Comparison of ENCODE assay signal across 11 cellular contexts in genomic region chr2:13558368-13558767, GRCh38.
DNase-seq lines count a peak whose midpoint lies in the region; ATAC-seq and TF ChIP-seq lines count a peak whose summit lies in the region.
"Had no signal": no experiment of that assay in that cellular context is flagged by ENCODE, and none has a peak within 500 bp of the region (broad histone marks: within the 10 kb centered on the region; RNA-seq: fewer than 3 reads in every experiment).

No MANE protein-coding gene starts in this region.

- peak; percentile 44 for DNase-seq in NOMO-1 treated with DMSO at 0.1 percent for 48 hours (lab: John Stamatoyannopoulos, UW; ENCODE audit: unreplicated experiment)
- DNase-seq in NOMO-1 treated with dmso at 0.1 percent for 144 hours (lab: John Stamatoyannopoulos, UW; ENCODE audit: unreplicated experiment) = no peak
- peak; percentile 88 for DNase-seq in astrocyte of the cerebellum (ENCODE audit: low read depth)
- peak; percentile 48 for DNase-seq in ureter (ENCODE audit: low spot score)
- DNase-seq in T-helper 2 cell treated with Interferon-gamma antibody and Interleukin-4, amounts not matched to agents 5 μg/mL and 100 μg/mL, for 36 hours (ENCODE audit: low spot score) = no peak
- no peak for DNase-seq in mucosa of gallbladder (ENCODE audit: low spot score)
- DNase-seq: activated naive CD4-positive, alpha-beta T cell treated with anti-CD3 and anti-CD28 coated beads for 36 hours; heart left ventricle; SW 1271 had no signal

- no peaks in the 10 kb centered on the region for H3K4me1 Mint-ChIP-seq in T-helper 2 cell treated with Interferon-gamma antibody and Interleukin-4, amounts not matched to agents 5 μg/mL and 100 μg/mL, for 36 hours (ENCODE audit: low read depth)

- H3K4me3 Mint-ChIP-seq in T-helper 2 cell treated with Interferon-gamma antibody and Interleukin-4, amounts not matched to agents 5 μg/mL and 100 μg/mL, for 36 hours = no peak overlapping the region
- H3K4me3 Mint-ChIP-seq: activated naive CD4-positive, alpha-beta T cell treated with anti-CD3 and anti-CD28 coated beads for 36 hours had no signal

- ATAC-seq in HG03457 (IDR thresholded peaks at IDR 0.05; ENCODE audit: unreplicated experiment) (peak; percentile 68), SK-N-SH treated with all-trans-retinoic acid at 6 μM for 48 hours (no peak)
- ATAC-seq: heart left ventricle had no signal

- no peak overlapping the region for H3K27ac Mint-ChIP-seq in T-helper 2 cell treated with Interferon-gamma antibody and Interleukin-4, amounts not matched to agents 5 μg/mL and 100 μg/mL, for 36 hours
- H3K27ac Mint-ChIP-seq: activated naive CD4-positive, alpha-beta T cell treated with anti-CD3 and anti-CD28 coated beads for 36 hours had no signal

- no peak overlapping the region for H3K4me3 ChIP-seq in astrocyte of the cerebellum (ENCODE audit: low read depth, low read length)
- H3K4me3 ChIP-seq: heart left ventricle had no signal

- no peaks in the 10 kb centered on the region for H3K36me3 Mint-ChIP-seq in T-helper 2 cell treated with Interferon-gamma antibody and Interleukin-4, amounts not matched to agents 5 μg/mL and 100 μg/mL, for 36 hours (ENCODE audit: low read depth)

- H3K9me3 Mint-ChIP-seq in T-helper 2 cell treated with Interferon-gamma antibody and Interleukin-4, amounts not matched to agents 5 μg/mL and 100 μg/mL, for 36 hours = peaks cover 5% of the 10 kb centered on the region
- H3K9me3 Mint-ChIP-seq: activated naive CD4-positive, alpha-beta T cell treated with anti-CD3 and anti-CD28 coated beads for 36 hours had no signal

- in situ Hi-C loops in astrocyte of the cerebellum (cut with HindIII; ENCODE audit: low sequenced_read_pairs) = no loop called here

- no peak for TF ChIP-seq CTCF in astrocyte of the cerebellum (IDR thresholded peaks at IDR 0.05; ENCODE audit: low read depth, low read length, missing control alignments)

- no peaks in the 10 kb centered on the region for H3K27me3 Mint-ChIP-seq in T-helper 2 cell treated with Interferon-gamma antibody and Interleukin-4, amounts not matched to agents 5 μg/mL and 100 μg/mL, for 36 hours (ENCODE audit: low read depth)

TF ChIP-seq in SK-N-SH treated with all-trans-retinoic acid at 6 μM for 48 hours, 23 proteins besides CTCF, POLR2A, EP300 and RAD21:
- no peak for TF ChIP-seq CREB5 (CRISPR knock-in tag; IDR thresholded peaks at IDR 0.05; ENCODE audit: low read depth)
- TF ChIP-seq ZFP30 (CRISPR knock-in tag; IDR thresholded peaks at IDR 0.05) = no peak
- no peak for TF ChIP-seq ZC3H10 (CRISPR knock-in tag; IDR thresholded peaks at IDR 0.05)
- no peak for TF ChIP-seq GLIS3 (CRISPR knock-in tag; IDR thresholded peaks at IDR 0.05)
- TF ChIP-seq TCF4 (CRISPR knock-in tag; IDR thresholded peaks at IDR 0.05; ENCODE audit: borderline replicate concordance) = no peak
- TF ChIP-seq ARNTL (CRISPR knock-in tag; IDR thresholded peaks at IDR 0.05; ENCODE audit: borderline replicate concordance, low read depth) = no peak

Comparison
In these comparisons a context has a peak if more than half of its experiments do, and no peak if none do; other contexts are left out.
1. DNase-seq: peak in NOMO-1 treated with DMSO at 0.1 percent for 48 hours (single experiment), astrocyte of the cerebellum (single experiment) and ureter (single experiment); none in NOMO-1 treated with dmso at 0.1 percent for 144 hours (single experiment), T-helper 2 cell treated with Interferon-gamma antibody and Interleukin-4, amounts not matched to agents 5 μg/mL and 100 μg/mL, for 36 hours (single experiment) and mucosa of gallbladder (single experiment).